16 cellular contexts compared by ENCODE assay signal in the genomic region with DNA sequence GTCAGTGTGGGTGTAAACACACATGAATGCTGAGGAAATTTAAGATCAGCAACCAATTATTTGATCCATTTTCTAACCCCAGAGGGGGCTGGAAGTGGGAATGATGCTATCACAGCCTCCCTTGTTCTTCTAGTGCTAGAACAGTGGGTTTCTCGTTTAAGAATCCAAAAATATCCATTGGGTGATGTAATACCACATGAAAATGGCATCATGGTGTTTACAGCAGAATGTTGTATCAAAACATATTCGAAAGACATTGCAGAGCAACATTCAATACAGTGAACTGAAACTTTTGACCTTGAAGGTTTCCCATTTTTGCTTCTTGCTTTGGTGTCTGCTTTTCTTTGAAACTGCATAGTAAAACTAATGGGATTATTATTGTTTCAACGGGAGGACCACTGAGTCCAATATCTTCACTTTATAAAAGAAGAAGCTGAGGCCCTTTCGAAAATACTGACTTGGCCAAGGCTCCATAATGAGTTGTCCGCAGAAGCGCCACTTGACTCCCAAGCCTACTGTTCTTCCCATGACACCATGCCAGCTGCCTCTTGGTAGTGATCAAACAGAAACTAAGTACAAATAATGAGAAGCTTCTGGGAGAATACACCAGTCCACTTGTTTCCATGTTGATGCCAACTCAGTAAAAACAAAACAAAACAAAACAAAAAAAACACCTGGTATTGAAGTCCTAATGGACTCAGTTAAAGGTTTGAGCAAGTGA.
DNase-seq lines count a peak whose midpoint lies in the region; ATAC-seq and TF ChIP-seq lines count a peak whose summit lies in the region.
"Had no signal": no experiment of that assay in that cellular context is flagged by ENCODE, and none has a peak within 500 bp of the region (broad histone marks: within the 10 kb centered on the region; RNA-seq: fewer than 3 reads in every experiment).

No MANE protein-coding gene starts in this region.

- peak; percentile 18 for DNase-seq in adipocyte (ENCODE audit: low read depth)
- DNase-seq in BE2C = no peak
- no peak for DNase-seq in Caco-2
- no peak for DNase-seq in ACHN
- DNase-seq: activated B cell treated with CpG ODN at 0.5 μM for 24 hours; activated CD8-positive, alpha-beta T cell treated with anti-CD3 and anti-CD28 coated beads, Interleukin-2, amount 10 ng/mL, durations not matched to agents 7 days and 5 days; Calu3; effector CD8-positive, alpha-beta T cell; stimulated activated CD4-positive, alpha-beta T cell treated with anti-CD3 and anti-CD28 coated beads, Interleukin-15, amount 100 ng/mL, for 24 hours had no signal

- no peaks in the 10 kb centered on the region for H3K9me3 ChIP-seq in HEK293 (ENCODE audit: control insufficient read depth, insufficient read depth, low read depth, low read length)
- no peaks in the 10 kb centered on the region for H3K9me3 ChIP-seq in adipocyte (ENCODE audit: control insufficient read depth, low read length)
- no peaks in the 10 kb centered on the region for H3K9me3 ChIP-seq in muscle layer of colon (ENCODE audit: low read length)
- H3K9me3 ChIP-seq in BE2C = no peaks in the 10 kb centered on the region
- H3K9me3 ChIP-seq in Caco-2 = no peaks in the 10 kb centered on the region

- H3K27me3 ChIP-seq in adipocyte (replicated peaks; ENCODE audit: control insufficient read depth, insufficient read depth, low read length) = no peaks in the 10 kb centered on the region
- no peaks in the 10 kb centered on the region for H3K27me3 ChIP-seq in muscle layer of colon (ENCODE audit: control insufficient read depth in 1 of 2, insufficient read depth in 2 of 2, low read length in 2 of 2)
- H3K27me3 ChIP-seq in BE2C = no peaks in the 10 kb centered on the region
- no peaks in the 10 kb centered on the region for H3K27me3 ChIP-seq in Caco-2 (replicated peaks; ENCODE audit: control insufficient read depth, insufficient read depth, low read length)

- TF ChIP-seq CTCF in 22Rv1 (IDR thresholded peaks at IDR 0.05) (no peak), HEK293 (tag by site-specific recombination; IDR thresholded peaks at IDR 0.05) (no peak), BE2C (IDR thresholded peaks at IDR 0.05; ENCODE audit: low read depth, low read length) (no peak), Caco-2 (IDR thresholded peaks at IDR 0.05; ENCODE audit: insufficient read depth in 1 of 2, low read depth in 1 of 2, low read length in 1 of 2, severe bottlenecking in 1 of 2, unreplicated experiment in 1 of 2) (no peak)

- intact Hi-C loops in Caco-2 (cut with micrococcal nuclease; ENCODE audit: unreplicated experiment) = no loop called here

- H3K9me3 Mint-ChIP-seq in Caco-2 (ENCODE audit: unreplicated experiment) = no peaks in the 10 kb centered on the region
- H3K9me3 Mint-ChIP-seq: activated B cell treated with CpG ODN at 0.5 μM for 24 hours; activated T-helper 1 cell treated with anti-CD3 and anti-CD28 coated beads, Interleukin-12 subunit alpha, Interleukin-12 subunit beta, Interleukin-2, Interleukin-4 antibody, amounts not matched to agents 30 ng/mL and 10 ng/mL and 1 ng/mL, durations not matched to agents 14 hours and 24 hours and 36 hours; stimulated activated naive CD8-positive, alpha-beta T cell treated with anti-CD3 and anti-CD28 coated beads, Interleukin-15, Interleukin-2, amounts not matched to agents 100 ng/mL and 50 ng/mL, for 24 hours had no signal

- peaks cover 6% of the 10 kb centered on the region for H3K4me1 Mint-ChIP-seq in Caco-2 (ENCODE audit: low read depth, unreplicated experiment)
- H3K4me1 Mint-ChIP-seq: activated B cell treated with CpG ODN at 0.5 μM for 24 hours had no signal

- CTCF ChIA-PET in HEK293 (lab: Yijun Ruan, JAX) = interaction anchor here (0.6 kb wide), 1 partner anchor 113 kb away, joined by 3 read pairs; no protein-coding TSS in a partner anchor
- CTCF ChIA-PET in Caco-2 (lab: Charles Lee) = no interaction called here

- H3K27me3 Mint-ChIP-seq in Caco-2 (ENCODE audit: insufficient read depth, unreplicated experiment) = no peaks in the 10 kb centered on the region
- H3K27me3 Mint-ChIP-seq: progenitor cell of endocrine pancreas had no signal

- H3K9ac ChIP-seq in adipocyte (ENCODE audit: low read length) (no peak overlapping the region), muscle layer of colon (ENCODE audit: low read length) (no peak overlapping the region)

- H3K36me3 ChIP-seq in HEK293 (ENCODE audit: control insufficient read depth in 2 of 2, insufficient read depth in 1 of 2, low read length in 2 of 2) (no peaks in the 10 kb centered on the region), adipocyte (ENCODE audit: control insufficient read depth, insufficient read depth, low read length, severe bottlenecking) (no peaks in the 10 kb centered on the region), muscle layer of colon (ENCODE audit: insufficient read depth, low read length) (no peaks in the 10 kb centered on the region), BE2C (no peaks in the 10 kb centered on the region), Caco-2 (ENCODE audit: control insufficient read depth, insufficient read depth, low read length) (no peaks in the 10 kb centered on the region)

- no peak overlapping the region for H3K4me3 ChIP-seq in HEK293 (ENCODE audit: low read depth, low read length)
- H3K4me3 ChIP-seq in adipocyte (ENCODE audit: low read length) = no peak overlapping the region
- no peak overlapping the region for H3K4me3 ChIP-seq in muscle layer of colon (ENCODE audit: low read depth in 1 of 2, low read length in 2 of 2)
- H3K4me3 ChIP-seq in BE2C (ENCODE audit: low read depth, low read length) = no peak overlapping the region
- no peak overlapping the region for H3K4me3 ChIP-seq in Caco-2 (ENCODE audit: low read depth, low read length)

- peak overlapping the region; percentile 58 for H3K27ac ChIP-seq in 22Rv1
- no peak overlapping the region; the same call in 1 of the 2 replicates for H3K27ac ChIP-seq in HEK293 (ENCODE audit: extremely low read depth, low read depth, low read length)
- peak overlapping the region; percentile 37 for H3K27ac ChIP-seq in muscle layer of colon (ENCODE audit: low read depth, low read length)

- no TSS peak for BruUV-seq in Caco-2 (replicated peaks; lab: Mats Ljungman, UMichigan)

- peaks cover 31% of the 10 kb centered on the region for H3K4me1 ChIP-seq in HEK293 (ENCODE audit: control insufficient read depth, insufficient read depth, low read length)
- H3K4me1 ChIP-seq in adipocyte (ENCODE audit: control insufficient read depth, insufficient read depth, low read length) = peaks cover 27% of the 10 kb centered on the region
- H3K4me1 ChIP-seq in muscle layer of colon (ENCODE audit: insufficient read depth, low read length) = peaks cover 44% of the 10 kb centered on the region
- H3K4me1 ChIP-seq in BE2C = peaks cover 32% of the 10 kb centered on the region
- no peaks in the 10 kb centered on the region; the same call in 1 of the 2 replicates for H3K4me1 ChIP-seq in Caco-2

- no peaks in the 10 kb centered on the region for H3K36me3 Mint-ChIP-seq in Caco-2 (ENCODE audit: insufficient read depth, unreplicated experiment)

- POLR2A ChIA-PET in HEK293 (lab: Yijun Ruan, JAX) = no interaction called here
- POLR2A ChIA-PET in Caco-2 (lab: Charles Lee) = no interaction called here

- no peak for ATAC-seq in GM18867 (IDR thresholded peaks at IDR 0.05; ENCODE audit: unreplicated experiment)
- ATAC-seq: activated CD8-positive, alpha-beta T cell treated with anti-CD3 and anti-CD28 coated beads, Interleukin-2, amount 10 ng/mL, durations not matched to agents 7 days and 5 days had no signal

- H3K4me3 Mint-ChIP-seq in Caco-2 (ENCODE audit: unreplicated experiment) = no peak overlapping the region
- H3K4me3 Mint-ChIP-seq: activated B cell treated with CpG ODN at 0.5 μM for 24 hours; activated CD8-positive, alpha-beta T cell treated with anti-CD3 and anti-CD28 coated beads, Interleukin-2, amount 10 ng/mL, durations not matched to agents 7 days and 5 days; activated T-helper 1 cell treated with anti-CD3 and anti-CD28 coated beads, Interleukin-12 subunit alpha, Interleukin-12 subunit beta, Interleukin-2, Interleukin-4 antibody, amounts not matched to agents 30 ng/mL and 10 ng/mL and 1 ng/mL, durations not matched to agents 14 hours and 24 hours and 36 hours; stimulated activated naive CD8-positive, alpha-beta T cell treated with anti-CD3 and anti-CD28 coated beads, Interleukin-15, Interleukin-2, amounts not matched to agents 100 ng/mL and 50 ng/mL, for 24 hours had no signal

- in situ Hi-C loops in ACHN (cut with HindIII; ENCODE audit: low pct_ligation_motif_present, low pct_unique_long_range_greater_than_20kb, low sequenced_read_pairs) = no loop called here

- H3K27ac Mint-ChIP-seq in Caco-2 (ENCODE audit: unreplicated experiment) = no peak overlapping the region
- H3K27ac Mint-ChIP-seq: activated B cell treated with CpG ODN at 0.5 μM for 24 hours; activated CD8-positive, alpha-beta T cell treated with anti-CD3 and anti-CD28 coated beads, Interleukin-2, amount 10 ng/mL, durations not matched to agents 7 days and 5 days; activated T-helper 1 cell treated with anti-CD3 and anti-CD28 coated beads, Interleukin-12 subunit alpha, Interleukin-12 subunit beta, Interleukin-2, Interleukin-4 antibody, amounts not matched to agents 30 ng/mL and 10 ng/mL and 1 ng/mL, durations not matched to agents 14 hours and 24 hours and 36 hours; progenitor cell of endocrine pancreas; stimulated activated naive CD8-positive, alpha-beta T cell treated with anti-CD3 and anti-CD28 coated beads, Interleukin-15, Interleukin-2, amounts not matched to agents 100 ng/mL and 50 ng/mL, for 24 hours had no signal

TF ChIP-seq in HEK293, 187 proteins besides CTCF, POLR2A, EP300 and RAD21 (continues in another document):
- no peak for TF ChIP-seq REPIN1 (tag by site-specific recombination; IDR thresholded peaks at IDR 0.05; ENCODE audit: low read depth)
